23 cellular contexts compared by ENCODE assay signal in the genomic region with DNA sequence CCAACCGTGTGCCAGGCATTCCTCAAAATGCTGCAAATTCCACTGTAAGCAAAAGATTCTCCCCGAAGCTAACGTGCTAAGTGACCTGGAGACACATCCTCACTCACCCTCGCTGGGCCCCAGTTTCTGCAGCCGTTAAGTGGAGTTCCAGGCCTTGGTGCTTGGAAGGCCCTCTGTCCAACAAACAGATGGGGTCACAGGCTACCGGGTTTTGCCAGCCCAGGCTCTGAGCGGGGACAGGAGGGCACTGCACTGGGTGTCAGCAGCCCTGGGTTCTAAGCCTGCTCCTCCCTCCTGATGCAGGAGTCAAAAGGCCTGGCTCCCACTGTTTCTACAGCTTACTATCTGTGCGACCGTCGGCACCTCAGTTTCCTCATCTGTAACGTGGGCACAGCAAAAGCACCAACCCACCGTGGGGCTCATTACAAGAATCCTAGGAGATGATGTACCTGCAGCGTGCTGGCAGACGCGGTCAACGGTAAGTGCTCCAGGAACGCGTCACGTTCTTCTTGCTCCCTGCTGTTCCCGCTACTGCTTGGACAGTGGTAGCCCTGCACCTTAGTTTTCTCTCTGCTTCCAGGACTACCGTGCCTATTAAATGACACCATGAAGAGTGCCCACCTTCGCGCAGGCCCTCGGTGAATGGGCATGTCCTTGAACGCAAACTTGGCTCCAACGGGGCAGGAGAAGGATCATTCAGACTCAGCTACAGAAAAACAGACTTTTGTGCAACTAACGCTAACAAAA.
A peak's percentile ranks its signal among the peaks of the same experiment; 100 is the strongest.
DNase-seq lines count a peak whose midpoint lies in the region; ATAC-seq and TF ChIP-seq lines count a peak whose summit lies in the region.
"Had no signal": no experiment of that assay in that cellular context is flagged by ENCODE, and none has a peak within 500 bp of the region (broad histone marks: within the 10 kb centered on the region; RNA-seq: fewer than 3 reads in every experiment).

No MANE protein-coding gene starts in this region.

- DNase-seq in SK-N-SH (peak; percentile 19), Peyer's patch (peak in 2 of 3 donors; percentile 22 to 25), mesenteric fat pad (ENCODE audit: low spot score) (peak; percentile 74), spleen (peak; percentile 54), GM23338 (ENCODE audit: low spot score) (no peak)
- no peak for DNase-seq in activated naive CD4-positive, alpha-beta T cell (lab: John Stamatoyannopoulos, UW)
- DNase-seq: activated CD4-positive, alpha-beta T cell treated with anti-CD3 and anti-CD28 coated beads for 48 hours; activated gamma-delta T cell treated with Interleukin-2 at 50 U/mL for 16 hours; effector CD4-positive, alpha-beta T cell; foreskin keratinocyte; left ventricle myocardium inferior; NCI-H1092 treated with DMSO at 0.1 percent for 48 hours; NCI-H187 treated with DMSO at 0.1 percent for 48 hours; NCI-H524 treated with DMSO at 0.1 percent for 48 hours; SJCRH30; T-helper 1 cell had no signal

- TF ChIP-seq POLR2A in Peyer's patch (IDR thresholded peaks at IDR 0.05) (no peak), spleen (IDR thresholded peaks at IDR 0.05) (no peak)

- no peaks in the 10 kb centered on the region for H3K36me3 ChIP-seq in SK-N-SH (replicated peaks in 1 of 2; ENCODE audit: control insufficient read depth in 1 of 2, insufficient read depth in 2 of 2, low read length in 1 of 2)
- H3K36me3 ChIP-seq in Peyer's patch, result no peaks in the 10 kb centered on the region
- no peaks in the 10 kb centered on the region for H3K36me3 ChIP-seq in spleen
- no peaks in the 10 kb centered on the region for H3K36me3 ChIP-seq in GM23338 (ENCODE audit: insufficient read depth)
- H3K36me3 ChIP-seq: left ventricle myocardium inferior, SJCRH30 had no signal

- H3K4me1 Mint-ChIP-seq in GM23338, result peaks cover 8% of the 10 kb centered on the region
- H3K4me1 Mint-ChIP-seq: natural killer cell had no signal

- no peaks in the 10 kb centered on the region; the same call in 2 of the 3 replicates for H3K36me3 Mint-ChIP-seq in GM23338 (ENCODE audit: low read depth)
- H3K36me3 Mint-ChIP-seq: natural killer cell had no signal

- H3K9me3 ChIP-seq in SK-N-SH, result no peaks in the 10 kb centered on the region
- H3K9me3 ChIP-seq in Peyer's patch, result no peaks in the 10 kb centered on the region
- no peaks in the 10 kb centered on the region for H3K9me3 ChIP-seq in spleen
- H3K9me3 ChIP-seq: body of pancreas, left ventricle myocardium inferior, SJCRH30 had no signal

- no peak for TF ChIP-seq RAD21 in SK-N-SH (IDR thresholded peaks at IDR 0.05; ENCODE audit: low read length)

- H3K4me3 Mint-ChIP-seq in GM23338, result no peak overlapping the region
- H3K4me3 Mint-ChIP-seq: natural killer cell had no signal

- H3K4me2 ChIP-seq in SK-N-SH, result no peak overlapping the region
- H3K4me2 ChIP-seq in GM23338, result no peak overlapping the region

- H3F3A ChIP-seq in SK-N-SH (replicated peaks; ENCODE audit: insufficient read depth), result no peaks in the 10 kb centered on the region
- no peaks in the 10 kb centered on the region for H3F3A ChIP-seq in GM23338 (replicated peaks; ENCODE audit: low read depth)

- H2AFZ ChIP-seq in SK-N-SH (ENCODE audit: low read depth), result no peak overlapping the region
- no peak overlapping the region for H2AFZ ChIP-seq in GM23338
- H2AFZ ChIP-seq: parathyroid adenoma had no signal

- H3K4me3 ChIP-seq in SK-N-SH (ENCODE audit: low read depth in 2 of 2, low read length in 1 of 2), result no peak overlapping the region
- no peak overlapping the region for H3K4me3 ChIP-seq in Peyer's patch
- H3K4me3 ChIP-seq in spleen, result no peak overlapping the region
- no peak overlapping the region for H3K4me3 ChIP-seq in GM23338
- H3K4me3 ChIP-seq: body of pancreas, left ventricle myocardium inferior, SJCRH30 had no signal

- H3K4me1 ChIP-seq in SK-N-SH (ENCODE audit: control insufficient read depth in 1 of 2, insufficient read depth in 2 of 2, low read depth in 1 of 2, low read length in 1 of 2) (peaks cover 0 to 70% of the 10 kb centered on the region in 2 experiments; a peak in 2 of 4 replicates), Peyer's patch (peaks cover 0 to 6% (median 0%) of the 10 kb centered on the region in 4 donors), spleen (peaks cover 0 to 48% (median 20%) of the 10 kb centered on the region in 6 donors), GM23338 (ENCODE audit: insufficient read depth) (no peaks in the 10 kb centered on the region)
- H3K4me1 ChIP-seq: foreskin keratinocyte, parathyroid adenoma, SJCRH30 had no signal

- intact Hi-C loops in spleen (cut with DNase I; ENCODE audit: low total_unique reads), result no loop called here

- H3K79me2 ChIP-seq in SK-N-SH (ENCODE audit: insufficient read depth), result no peaks in the 10 kb centered on the region
- H3K79me2 ChIP-seq in GM23338 (replicated peaks; ENCODE audit: insufficient read depth), result no peaks in the 10 kb centered on the region
- H3K79me2 ChIP-seq: parathyroid adenoma had no signal

- POLR2A ChIA-PET in SK-N-SH (lab: Yijun Ruan, JAX), result interaction anchor here (0.5 to 0.9 kb wide), 2 partner anchors 13 to 25 kb away, joined by 3 to 5 read pairs; no protein-coding TSS in a partner anchor

- WGBS in SK-N-SH (ENCODE audit: low lambda C conversion rate), result 64% methylated on average over 27 of the region's 27 CpGs
- WGBS in spleen, 5 donors, result 89 to 92% (median 91%) methylated on average over 27 of the region's 27 CpGs

- ATAC-seq in SK-N-SH treated with all-trans-retinoic acid at 6 μM for 48 hours, result no peak
- no peak for ATAC-seq in HG03159 (IDR thresholded peaks at IDR 0.05; ENCODE audit: unreplicated experiment)
- no peak for ATAC-seq in GM23338
- ATAC-seq: body of pancreas, foreskin keratinocyte, natural killer cell had no signal

- CTCF ChIA-PET in SK-N-SH (lab: Yijun Ruan, JAX), result interaction anchor here (0.9 to 3.7 kb wide), 26 partner anchors 10 to 233 kb away, joined by 3 to 104 read pairs (median 5); no protein-coding TSS in a partner anchor

- H3K9ac ChIP-seq in SK-N-SH, result no peak overlapping the region
- H3K9ac ChIP-seq: parathyroid adenoma had no signal

- no peak for TF ChIP-seq EP300 in SK-N-SH (IDR thresholded peaks at IDR 0.05; ENCODE audit: borderline replicate concordance in 1 of 2, low read depth in 1 of 2, low read length in 1 of 2)

- no peak overlapping the region for H3K27ac Mint-ChIP-seq in GM23338
- H3K27ac Mint-ChIP-seq: natural killer cell had no signal

- H3K27ac ChIP-seq in SK-N-SH (ENCODE audit: low read depth in 2 of 2, low read length in 1 of 2) (peak overlapping the region in 1 of 2 experiments; percentile 86; a peak in 2 of 4 replicates), Peyer's patch (no peak overlapping the region), spleen (no peak overlapping the region), GM23338 (ENCODE audit: low read depth) (no peak overlapping the region)
- H3K27ac ChIP-seq: 22Rv1, body of pancreas, foreskin keratinocyte, HL-60, left ventricle myocardium inferior, parathyroid adenoma, SJCRH30 had no signal

- H4K20me1 ChIP-seq in SK-N-SH (ENCODE audit: insufficient read depth) (no peaks in the 10 kb centered on the region), GM23338 (replicated peaks; ENCODE audit: insufficient read depth) (no peaks in the 10 kb centered on the region)

- H3K9me2 ChIP-seq in SK-N-SH (no peaks in the 10 kb centered on the region), GM23338 (ENCODE audit: insufficient read depth) (no peaks in the 10 kb centered on the region)

- no peaks in the 10 kb centered on the region for H3K27me3 ChIP-seq in SK-N-SH (ENCODE audit: insufficient read depth)
- no peaks in the 10 kb centered on the region for H3K27me3 ChIP-seq in Peyer's patch
- peaks cover 0 to 13% (median 0%) of the 10 kb centered on the region in 7 donors for H3K27me3 ChIP-seq in spleen (replicated peaks in 1 of 7)
- no peaks in the 10 kb centered on the region for H3K27me3 ChIP-seq in GM23338 (ENCODE audit: insufficient read depth)
- H3K27me3 ChIP-seq: body of pancreas, foreskin keratinocyte, SJCRH30 had no signal

- peaks cover 5% of the 10 kb centered on the region for H3K27me3 Mint-ChIP-seq in GM23338 (ENCODE audit: insufficient read depth, low read depth, poor library complexity)

- TF ChIP-seq CTCF in SK-N-SH (IDR thresholded peaks at IDR 0.05), result no peak
- no peak for TF ChIP-seq CTCF in Peyer's patch (IDR thresholded peaks at IDR 0.05)
- TF ChIP-seq CTCF in spleen (IDR thresholded peaks at IDR 0.05 in 8 of 11, conservative IDR thresholded peaks at IDR 0.05 in 3 of 11), result no peak
- TF ChIP-seq CTCF in GM23338 (conservative IDR thresholded peaks at IDR 0.05; ENCODE audit: low read depth in 2 of 2), result no peak

- no peaks in the 10 kb centered on the region for H3K9me3 Mint-ChIP-seq in GM23338
- H3K9me3 Mint-ChIP-seq: natural killer cell had no signal

TF ChIP-seq in SK-N-SH, 30 proteins besides CTCF, POLR2A, EP300 and RAD21:
- no peak for TF ChIP-seq SMC3 (IDR thresholded peaks at IDR 0.05; ENCODE audit: low read depth, low read length)
- no peak for TF ChIP-seq FOXM1 (IDR thresholded peaks at IDR 0.05; ENCODE audit: low read depth)
- TF ChIP-seq TEAD4 (IDR thresholded peaks at IDR 0.05; ENCODE audit: borderline replicate concordance, insufficient read depth), result no peak
- no peak for TF ChIP-seq GABPA (IDR thresholded peaks at IDR 0.05; ENCODE audit: low read depth)

TF ChIP-seq in SK-N-SH treated with all-trans-retinoic acid at 6 μM for 48 hours, 23 proteins besides CTCF, POLR2A, EP300 and RAD21 (continues in another document):
- TF ChIP-seq ZFP3 (CRISPR knock-in tag; IDR thresholded peaks at IDR 0.05), result no peak
- TF ChIP-seq ESRRG (CRISPR knock-in tag; IDR thresholded peaks at IDR 0.05), result no peak
- no peak for TF ChIP-seq BACH2 (CRISPR knock-in tag; IDR thresholded peaks at IDR 0.05; ENCODE audit: borderline replicate concordance)

TF ChIP-seq in GM23338, 12 proteins besides CTCF, POLR2A, EP300 and RAD21 (continues in another document):
- no peak for TF ChIP-seq ETS1 (IDR thresholded peaks at IDR 0.05)
- TF ChIP-seq JUNB (IDR thresholded peaks at IDR 0.05; ENCODE audit: unreplicated experiment), result no peak
- TF ChIP-seq CREB1 (CRISPR knock-in tag; IDR thresholded peaks at IDR 0.05; ENCODE audit: low read depth), result no peak
- no peak for TF ChIP-seq ZNF114 (CRISPR knock-in tag; IDR thresholded peaks at IDR 0.05)
- no peak for TF ChIP-seq STAT1 (IDR thresholded peaks at IDR 0.05; ENCODE audit: unreplicated experiment)
- no peak for TF ChIP-seq NANOG (IDR thresholded peaks at IDR 0.05; ENCODE audit: borderline replicate concordance)
- no peak for TF ChIP-seq POLR2AphosphoS5 (IDR thresholded peaks at IDR 0.05; ENCODE audit: low read depth)
- TF ChIP-seq ZNF331 (CRISPR knock-in tag; IDR thresholded peaks at IDR 0.05; ENCODE audit: low read depth), result no peak

Comparison
In these comparisons a context has a peak if more than half of its experiments do, and no peak if none do; other contexts are left out.
1. DNase-seq: peak in SK-N-SH (single experiment), Peyer's patch (2 of 3), mesenteric fat pad (single experiment) and spleen (single experiment); none in activated naive CD4-positive, alpha-beta T cell (0 of 4) and GM23338 (single experiment).